8 cellular contexts compared by ENCODE assay signal in genomic region chr3:128076783-128077624, GRCh38. TPM values are rescaled to one million over a fixed set of nuclear protein-coding genes. Genes with fewer than 3 reads are reported as not detected.
A peak's percentile ranks its signal among the peaks of the same experiment; 100 is the strongest.
DNase-seq lines count a peak whose midpoint lies in the region; ATAC-seq lines count a peak whose summit lies in the region.

No MANE protein-coding gene starts in this region.

- no peak overlapping the region for H3K9ac ChIP-seq in BLaER1

- H4K20me1 ChIP-seq in BLaER1, result peaks cover 93% of the 10 kb centered on the region

- no peak for ATAC-seq in left lobe of liver
- ATAC-seq in GM18867 (IDR thresholded peaks at IDR 0.05; ENCODE audit: unreplicated experiment), result no peak

- no peaks in the 10 kb centered on the region for H3K9me3 ChIP-seq in BLaER1

- H3K36me3 ChIP-seq in BLaER1, result peaks cover 72% of the 10 kb centered on the region

- no peak overlapping the region for H3K4me3 ChIP-seq in BLaER1

- H3K27ac ChIP-seq in BLaER1 (no peak overlapping the region), caudate nucleus (ENCODE audit: low read depth, low read length) (peak overlapping the region; percentile 40)

- peaks cover 25% of the 10 kb centered on the region for H3K4me1 ChIP-seq in BLaER1

- peaks cover 30% of the 10 kb centered on the region for H3K27me3 ChIP-seq in BLaER1

- peak; percentile 35 for DNase-seq in NCI-H69 (lab: John Stamatoyannopoulos, UW)
- peak in 51 of 61 donors; percentile 7 to 81 (median 48) for DNase-seq in caudate nucleus (lab: John Stamatoyannopoulos, UW)
- peak; percentile 41 for DNase-seq in left lobe of liver (ENCODE audit: low spot score)
- peak; percentile 50 for DNase-seq in stimulated activated CD8-positive, alpha-beta memory T cell treated with anti-CD3 and anti-CD28 coated beads, Interleukin-4, amount 100 ng/mL, for 48 hours
- no peak for DNase-seq in NCI-H524 treated with DMSO at 0.1 percent for 48 hours (lab: John Stamatoyannopoulos, UW)
- no peak for DNase-seq in LoVo (ENCODE audit: low spot score)

- peak overlapping the region; percentile 80 for H3K4me2 ChIP-seq in BLaER1

RNA-seq across cellular contexts. Expression of gene SEC61A1, which starts 24.8 kb away (rescaled TPM):
- 152 TPM for total RNA-seq in left lobe of liver

RNA-seq across cellular contexts. Expression of gene RUVBL1, which starts 46.6 kb away (rescaled TPM):
- 11.3 TPM for total RNA-seq in left lobe of liver

Comparison
In these comparisons a context has a peak if more than half of its experiments do, and no peak if none do; other contexts are left out.
1. DNase-seq: peak in NCI-H69 (single experiment), caudate nucleus (51 of 61), left lobe of liver (single experiment) and stimulated activated CD8-positive, alpha-beta memory T cell treated with anti-CD3 and anti-CD28 coated beads, Interleukin-4, amount 100 ng/mL, for 48 hours (single experiment); none in NCI-H524 treated with DMSO at 0.1 percent for 48 hours (single experiment) and LoVo (single experiment).